ENCODE assay signal across 11 cellular contexts in genomic region chr5:40490464-40491083, GRCh38.
A peak's percentile ranks its signal among the peaks of the same experiment; 100 is the strongest.
DNase-seq lines count a peak whose midpoint lies in the region; ATAC-seq, FAIRE-seq and TF ChIP-seq lines count a peak whose summit lies in the region.
"Had no signal": no experiment of that assay in that cellular context is flagged by ENCODE, and none has a peak within 500 bp of the region (broad histone marks: within the 10 kb centered on the region; RNA-seq: fewer than 3 reads in every experiment).

No MANE protein-coding gene starts in this region.

- no peak overlapping the region for H3K4me3 Mint-ChIP-seq in GM23338

- H3K27ac Mint-ChIP-seq in GM23338, result peak overlapping the region; percentile 51; the same call in 1 of the 2 replicates

- peak; percentile 15 for DNase-seq in SKM-1 (lab: John Stamatoyannopoulos, UW; ENCODE audit: unreplicated experiment)
- DNase-seq in SKM-1 treated with dmso at 0.1 percent for 144 hours (lab: John Stamatoyannopoulos, UW; ENCODE audit: unreplicated experiment), result no peak
- no peak for DNase-seq in GM23338 (ENCODE audit: low spot score)
- DNase-seq in M059J (ENCODE audit: low read depth), result peak; percentile 40
- DNase-seq in pons (ENCODE audit: low spot score), result peak; percentile 18
- DNase-seq in effector CD8-positive, alpha-beta T cell (lab: John Stamatoyannopoulos, UW), result no peak
- no peak for DNase-seq in activated CD8-positive, alpha-beta memory T cell treated with anti-CD3 and anti-CD28 coated beads for 24 hours
- DNase-seq in small intestine, result no peak
- DNase-seq: anterior cingulate cortex, gastrocnemius medialis, SJCRH30 had no signal

- H3K4me3 ChIP-seq in GM23338 (no peak overlapping the region), small intestine (ENCODE audit: low read depth in 1 of 2, low read length in 2 of 2) (no peak overlapping the region)
- H3K4me3 ChIP-seq: gastrocnemius medialis, SJCRH30 had no signal

- ATAC-seq in GM23338, result no peak
- ATAC-seq: gastrocnemius medialis had no signal

- H3K36me3 ChIP-seq in GM23338 (ENCODE audit: insufficient read depth) (no peaks in the 10 kb centered on the region), small intestine (ENCODE audit: control insufficient read depth in 2 of 2, insufficient read depth in 2 of 2, low read length in 2 of 2) (no peaks in the 10 kb centered on the region)
- H3K36me3 ChIP-seq: gastrocnemius medialis, SJCRH30 had no signal

- no peak overlapping the region for H3K27ac ChIP-seq in GM23338 (ENCODE audit: low read depth)
- H3K27ac ChIP-seq in small intestine (ENCODE audit: low read depth in 1 of 2, low read length in 1 of 2), result no peak overlapping the region
- H3K27ac ChIP-seq: gastrocnemius medialis, SJCRH30 had no signal

- H3K9me3 Mint-ChIP-seq in GM23338, result no peaks in the 10 kb centered on the region; the same call in 2 of the 3 replicates

- no peaks in the 10 kb centered on the region for H3F3A ChIP-seq in GM23338 (replicated peaks; ENCODE audit: low read depth)

- H3K9me2 ChIP-seq in GM23338 (ENCODE audit: insufficient read depth), result peaks cover 6% of the 10 kb centered on the region; the same call in 1 of the 2 replicates

- 53 to 76% (median 69%) methylated on average over 4 of the region's 4 CpGs for WGBS in small intestine, 3 donors

- no peaks in the 10 kb centered on the region for H3K27me3 Mint-ChIP-seq in GM23338 (ENCODE audit: insufficient read depth, low read depth, poor library complexity)

- no peak overlapping the region for H3K4me2 ChIP-seq in GM23338

- no peaks in the 10 kb centered on the region for H3K27me3 ChIP-seq in GM23338 (ENCODE audit: insufficient read depth)
- H3K27me3 ChIP-seq in small intestine (ENCODE audit: control insufficient read depth in 2 of 2, insufficient read depth in 2 of 2, low read length in 2 of 2), result no peaks in the 10 kb centered on the region
- H3K27me3 ChIP-seq: gastrocnemius medialis, SJCRH30 had no signal

- no peaks in the 10 kb centered on the region for H3K79me2 ChIP-seq in GM23338 (replicated peaks; ENCODE audit: insufficient read depth)

- no peaks in the 10 kb centered on the region for H3K9me3 ChIP-seq in small intestine (ENCODE audit: control insufficient read depth, low read depth)
- H3K9me3 ChIP-seq: gastrocnemius medialis, SJCRH30 had no signal

- H4K20me1 ChIP-seq in GM23338 (replicated peaks; ENCODE audit: insufficient read depth), result no peaks in the 10 kb centered on the region

- H3K36me3 Mint-ChIP-seq in GM23338 (ENCODE audit: low read depth), result no peaks in the 10 kb centered on the region

- 0 out of 2 replicates have a peak overlapping the region, but pooled peaks have one; percentile 2 for H2AFZ ChIP-seq in GM23338

- no peak for FAIRE-seq in small intestine (lab: Jason Lieb, UNC)

- H3K4me1 ChIP-seq in GM23338 (ENCODE audit: insufficient read depth), result no peaks in the 10 kb centered on the region
- H3K4me1 ChIP-seq in small intestine (ENCODE audit: control insufficient read depth in 2 of 2, insufficient read depth in 1 of 2, low read depth in 1 of 2, low read length in 1 of 2), result peaks cover under 1 to 7% of the 10 kb centered on the region in 2 donors
- H3K4me1 ChIP-seq: gastrocnemius medialis had no signal

- no peak for TF ChIP-seq CTCF in GM23338 (conservative IDR thresholded peaks at IDR 0.05; ENCODE audit: low read depth in 2 of 2)

- H3K4me1 Mint-ChIP-seq in GM23338, result peaks cover 2% of the 10 kb centered on the region; the same call in 2 of the 3 replicates

TF ChIP-seq in GM23338, 12 proteins besides CTCF, POLR2A, EP300 and RAD21 (continues in another document):
- TF ChIP-seq NANOG (IDR thresholded peaks at IDR 0.05; ENCODE audit: borderline replicate concordance) (no peak), STAT1 (IDR thresholded peaks at IDR 0.05; ENCODE audit: unreplicated experiment) (no peak), ZNF331 (CRISPR knock-in tag; IDR thresholded peaks at IDR 0.05; ENCODE audit: low read depth) (no peak), CREB1 (CRISPR knock-in tag; IDR thresholded peaks at IDR 0.05; ENCODE audit: low read depth) (no peak), ZNF114 (CRISPR knock-in tag; IDR thresholded peaks at IDR 0.05) (no peak), ETS1 (IDR thresholded peaks at IDR 0.05) (no peak), REST (IDR thresholded peaks at IDR 0.05; ENCODE audit: unreplicated experiment) (no peak)

Comparison
In these comparisons a context has a peak if more than half of its experiments do, and no peak if none do; other contexts are left out.
1. DNase-seq: peak in SKM-1 (single experiment), M059J (single experiment) and pons (single experiment); none in SKM-1 treated with dmso at 0.1 percent for 144 hours (single experiment), GM23338 (single experiment), effector CD8-positive, alpha-beta T cell (single experiment), activated CD8-positive, alpha-beta memory T cell treated with anti-CD3 and anti-CD28 coated beads for 24 hours (single experiment) and small intestine (single experiment).